26 cellular contexts compared by ENCODE assay signal in the genomic region with DNA sequence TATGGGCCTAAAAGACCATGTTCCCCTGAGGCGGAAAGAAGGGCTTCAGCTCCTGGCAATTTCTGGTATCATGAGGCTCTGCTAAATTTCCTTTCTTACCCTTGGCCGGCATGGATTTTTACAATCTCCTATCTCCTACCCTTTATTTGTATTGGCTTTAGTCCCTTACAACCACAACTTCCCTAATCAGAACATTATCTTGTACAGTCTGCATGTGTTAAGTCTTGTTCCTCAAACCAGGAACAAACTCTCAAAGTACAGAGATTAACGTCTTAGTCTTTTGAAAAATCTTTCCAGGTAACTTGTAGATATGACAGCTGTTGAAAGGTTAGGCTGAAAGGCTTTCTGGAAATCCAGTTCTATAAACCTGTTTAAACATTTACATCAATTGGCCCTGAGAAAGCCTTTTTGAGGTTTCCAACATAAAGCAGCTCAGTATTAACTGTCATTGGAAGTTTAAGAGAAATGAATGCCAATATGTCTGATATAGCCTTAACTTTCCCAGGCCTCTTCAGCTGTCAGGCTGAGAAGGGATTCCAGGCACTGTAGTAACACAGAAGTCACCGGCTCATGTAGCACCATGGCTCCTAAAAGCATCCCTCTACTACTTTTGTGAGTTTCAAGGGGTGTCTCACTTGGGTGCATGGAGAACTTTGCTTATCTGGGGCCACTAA.
DNase-seq lines count a peak whose midpoint lies in the region; ATAC-seq, FAIRE-seq and TF ChIP-seq lines count a peak whose summit lies in the region.
"Had no signal": no experiment of that assay in that cellular context is flagged by ENCODE, and none has a peak within 500 bp of the region (broad histone marks: within the 10 kb centered on the region; RNA-seq: fewer than 3 reads in every experiment).

No MANE protein-coding gene starts in this region.

- ATAC-seq in memory B cell (ENCODE audit: low read depth) (peak; percentile 32), GM18520 (IDR thresholded peaks at IDR 0.05; ENCODE audit: unreplicated experiment) (no peak)
- no peak for ATAC-seq in stimulated activated memory B cell treated with anti-CD40 and anti-IgM and Interleukin-4, amounts not matched to agents 10 μg/mL and 1 μg/mL and 100 μg/mL, for 72 hours
- ATAC-seq: foreskin keratinocyte had no signal

- no peak overlapping the region for H3K27ac ChIP-seq in astrocyte (ENCODE audit: low read depth, low read length)
- H3K27ac ChIP-seq: foreskin keratinocyte, GM23248, SJSA1 had no signal

- H3K4me1 ChIP-seq in astrocyte (ENCODE audit: insufficient read depth, low read length), result no peaks in the 10 kb centered on the region
- H3K4me1 ChIP-seq: foreskin keratinocyte, SJSA1 had no signal

- no peaks in the 10 kb centered on the region for H3K79me2 ChIP-seq in astrocyte (ENCODE audit: insufficient read depth, low read length)

- peak; percentile 5 for DNase-seq in CD1c-positive myeloid dendritic cell (ENCODE audit: extremely low spot score)
- peak; percentile 49 for DNase-seq in NB4 (ENCODE audit: low read depth)
- DNase-seq in astrocyte (ENCODE audit: low read depth), result peak; percentile 42
- no peak for DNase-seq in memory B cell (ENCODE audit: low spot score in 2 of 2)
- no peak for DNase-seq in activated T-cell treated with anti-CD3 and anti-CD28 coated beads, Interleukin-2, amount 50 U/mL, for 48 hours
- DNase-seq in T-helper 1 cell, result no peak
- DNase-seq: activated CD4-positive, alpha-beta T cell treated with anti-CD3 and anti-CD28 coated beads for 48 hours; activated CD8-positive, alpha-beta memory T cell treated with anti-CD3 and anti-CD28 coated beads, Interleukin-2, amount 50 U/mL, for 48 hours; activated gamma-delta T cell treated with Interleukin-2 at 50 U/mL for 16 hours; amygdala; CD4-positive, CD25-positive, alpha-beta regulatory T cell; cerebellar nuclear complex; DMS53; foreskin keratinocyte; GM23248; hypothalamus; kidney; mesenchymal stem cell; NCI-H2081; NCI-H510A treated with DMSO at 0.1 percent for 48 hours; stimulated activated naive CD4-positive, alpha-beta T cell treated with Interleukin-2 at 50 U/mL for 16 hours; T-helper 9 cell had no signal

- H3K4me1 Mint-ChIP-seq in astrocyte (ENCODE audit: low read depth, unreplicated experiment), result peaks cover 2% of the 10 kb centered on the region
- H3K4me1 Mint-ChIP-seq in memory B cell, result no peaks in the 10 kb centered on the region
- H3K4me1 Mint-ChIP-seq in stimulated activated memory B cell treated with anti-CD40 and anti-IgM and Interleukin-4, amounts not matched to agents 10 μg/mL and 1 μg/mL and 100 μg/mL, for 72 hours, result peaks cover 5% of the 10 kb centered on the region

- no peak overlapping the region for H2AFZ ChIP-seq in astrocyte (ENCODE audit: low read depth, low read length)
- H2AFZ ChIP-seq: GM23248 had no signal

- peaks cover 7% of the 10 kb centered on the region for H3K27me3 ChIP-seq in astrocyte (ENCODE audit: insufficient read depth, low read length)
- H3K27me3 ChIP-seq: SJSA1 had no signal

- H3K27ac Mint-ChIP-seq in astrocyte (ENCODE audit: unreplicated experiment) (no peak overlapping the region), memory B cell (no peak overlapping the region)
- no peak overlapping the region for H3K27ac Mint-ChIP-seq in stimulated activated memory B cell treated with anti-CD40 and anti-IgM and Interleukin-4, amounts not matched to agents 10 μg/mL and 1 μg/mL and 100 μg/mL, for 72 hours
- H3K27ac Mint-ChIP-seq: type B pancreatic cell had no signal

- no peaks in the 10 kb centered on the region for H3K36me3 ChIP-seq in astrocyte (ENCODE audit: insufficient read depth, low read length)
- H3K36me3 ChIP-seq: SJSA1 had no signal

- H3K27me3 Mint-ChIP-seq in astrocyte (ENCODE audit: low read depth, unreplicated experiment), result peaks cover 13% of the 10 kb centered on the region
- peaks cover 6% of the 10 kb centered on the region for H3K27me3 Mint-ChIP-seq in memory B cell
- H3K27me3 Mint-ChIP-seq in stimulated activated memory B cell treated with anti-CD40 and anti-IgM and Interleukin-4, amounts not matched to agents 10 μg/mL and 1 μg/mL and 100 μg/mL, for 72 hours, result no peaks in the 10 kb centered on the region

- FAIRE-seq in astrocyte (lab: Jason Lieb, UNC), result no peak
- FAIRE-seq: kidney had no signal

- H3K9ac ChIP-seq in astrocyte (ENCODE audit: low read length), result no peak overlapping the region
- H3K9ac ChIP-seq: GM23248 had no signal

- H3K36me3 Mint-ChIP-seq in astrocyte (ENCODE audit: low read depth, unreplicated experiment) (peaks cover 2% of the 10 kb centered on the region), memory B cell (no peaks in the 10 kb centered on the region)
- no peaks in the 10 kb centered on the region for H3K36me3 Mint-ChIP-seq in stimulated activated memory B cell treated with anti-CD40 and anti-IgM and Interleukin-4, amounts not matched to agents 10 μg/mL and 1 μg/mL and 100 μg/mL, for 72 hours
- H3K36me3 Mint-ChIP-seq: CD4-positive, CD25-positive, alpha-beta regulatory T cell; type B pancreatic cell had no signal

- no peaks in the 10 kb centered on the region for H3K9me3 Mint-ChIP-seq in astrocyte (ENCODE audit: unreplicated experiment)
- H3K9me3 Mint-ChIP-seq in memory B cell, result no peaks in the 10 kb centered on the region
- no peaks in the 10 kb centered on the region for H3K9me3 Mint-ChIP-seq in stimulated activated memory B cell treated with anti-CD40 and anti-IgM and Interleukin-4, amounts not matched to agents 10 μg/mL and 1 μg/mL and 100 μg/mL, for 72 hours

- H4K20me1 ChIP-seq in astrocyte (ENCODE audit: insufficient read depth, low read length), result no peaks in the 10 kb centered on the region

- H3K4me2 ChIP-seq in astrocyte (ENCODE audit: low read length), result no peak overlapping the region

- H3K4me3 Mint-ChIP-seq in astrocyte (ENCODE audit: unreplicated experiment), result no peak overlapping the region
- H3K4me3 Mint-ChIP-seq in memory B cell, result no peak overlapping the region
- no peak overlapping the region for H3K4me3 Mint-ChIP-seq in stimulated activated memory B cell treated with anti-CD40 and anti-IgM and Interleukin-4, amounts not matched to agents 10 μg/mL and 1 μg/mL and 100 μg/mL, for 72 hours
- H3K4me3 Mint-ChIP-seq: CD4-positive, CD25-positive, alpha-beta regulatory T cell; type B pancreatic cell had no signal

- no peaks in the 10 kb centered on the region for H3K9me3 ChIP-seq in astrocyte (ENCODE audit: insufficient read depth, low read depth, low read length)
- H3K9me3 ChIP-seq: SJSA1 had no signal

- H3K4me3 ChIP-seq in NB4 (ENCODE audit: low read depth, low read length) (no peak overlapping the region), astrocyte (ENCODE audit: insufficient read depth, low read depth, low read length) (no peak overlapping the region)
- H3K4me3 ChIP-seq: GM23248, SJSA1 had no signal

- no peak for TF ChIP-seq CTCF in NB4 (IDR thresholded peaks at IDR 0.05; ENCODE audit: low read depth, low read length)
- TF ChIP-seq CTCF in astrocyte (IDR thresholded peaks at IDR 0.05; ENCODE audit: insufficient read depth, low read depth, low read length), result no peak

- no peak for TF ChIP-seq POLR2A in NB4 (IDR thresholded peaks at IDR 0.05; ENCODE audit: extremely low read depth, insufficient read length)

Comparison
In these comparisons a context has a peak if more than half of its experiments do, and no peak if none do; other contexts are left out.
1. DNase-seq: peak in CD1c-positive myeloid dendritic cell (single experiment), NB4 (single experiment) and astrocyte (single experiment); none in memory B cell (0 of 2), activated T-cell treated with anti-CD3 and anti-CD28 coated beads, Interleukin-2, amount 50 U/mL, for 48 hours (0 of 2) and T-helper 1 cell (0 of 5).